Comparison of ENCODE assay signal across 12 cellular contexts in genomic region chr4:120446051-120446567, GRCh38.
DNase-seq lines count a peak whose midpoint lies in the region; ATAC-seq and TF ChIP-seq lines count a peak whose summit lies in the region.
"Had no signal": no experiment of that assay in that cellular context is flagged by ENCODE, and none has a peak within 500 bp of the region (broad histone marks: within the 10 kb centered on the region; RNA-seq: fewer than 3 reads in every experiment).

No MANE protein-coding gene starts in this region.

- WGBS in stomach, 5 donors, result 69 to 89% (median 75%) methylated on average over 1 of the region's 1 CpG

- TF ChIP-seq CTCF in stomach (IDR thresholded peaks at IDR 0.05), result no peak
- no peak for TF ChIP-seq CTCF in Calu3 (IDR thresholded peaks at IDR 0.05; ENCODE audit: unreplicated experiment)

- BruUV-seq in Calu3 (replicated peaks; lab: Mats Ljungman, UMichigan), result no TSS peak

- peak; percentile 93 for ATAC-seq in GM18873 (IDR thresholded peaks at IDR 0.05; ENCODE audit: low FRiP score, unreplicated experiment)
- peak; percentile 93 for ATAC-seq in GM21576 (IDR thresholded peaks at IDR 0.05; ENCODE audit: unreplicated experiment)
- ATAC-seq in HG03103 (IDR thresholded peaks at IDR 0.05; ENCODE audit: low read depth, unreplicated experiment), result peak; percentile 90

- H3K27ac ChIP-seq in stomach, result no peak overlapping the region
- H3K27ac ChIP-seq: ascending aorta, neutrophil had no signal

- H3K9me3 ChIP-seq in stomach, result no peaks in the 10 kb centered on the region
- H3K9me3 ChIP-seq: ascending aorta, neutrophil had no signal

- H3K4me3 ChIP-seq in stomach, result no peak overlapping the region
- H3K4me3 ChIP-seq: ascending aorta had no signal

- TF ChIP-seq POLR2A in stomach (IDR thresholded peaks at IDR 0.05), result no peak

- no peaks in the 10 kb centered on the region for H3K27me3 Mint-ChIP-seq in activated T-helper 2 cell treated with anti-CD3 and anti-CD28 coated beads, Interferon-gamma antibody, Interleukin-2, Interleukin-4, amounts not matched to agents 10 μg/mL and 5 μg/mL and 100 μg/mL, durations not matched to agents 14 hours and 24 hours and 36 hours (ENCODE audit: low read depth)
- H3K27me3 Mint-ChIP-seq in Calu3 (ENCODE audit: unreplicated experiment), result no peaks in the 10 kb centered on the region
- H3K27me3 Mint-ChIP-seq: activated CD4-positive, alpha-beta memory T cell treated with anti-CD3 and anti-CD28 coated beads, Interleukin-2, amount 10 ng/mL, durations not matched to agents 7 days and 5 days had no signal

- H3K36me3 ChIP-seq in stomach, result no peaks in the 10 kb centered on the region
- H3K36me3 ChIP-seq: ascending aorta, neutrophil had no signal

- TF ChIP-seq EP300 in stomach (IDR thresholded peaks at IDR 0.05), result no peak

- peak overlapping the region; percentile 13 for H3K27ac Mint-ChIP-seq in activated T-helper 2 cell treated with anti-CD3 and anti-CD28 coated beads, Interferon-gamma antibody, Interleukin-2, Interleukin-4, amounts not matched to agents 10 μg/mL and 5 μg/mL and 100 μg/mL, durations not matched to agents 14 hours and 24 hours and 36 hours
- H3K27ac Mint-ChIP-seq in Calu3 (ENCODE audit: unreplicated experiment), result no peak overlapping the region
- H3K27ac Mint-ChIP-seq: activated CD4-positive, alpha-beta memory T cell treated with anti-CD3 and anti-CD28 coated beads, Interleukin-2, amount 10 ng/mL, durations not matched to agents 7 days and 5 days had no signal

- CTCF ChIA-PET in Calu3 (lab: Charles Lee), result no interaction called here

- peaks cover 4% of the 10 kb centered on the region for H3K4me1 Mint-ChIP-seq in activated T-helper 2 cell treated with anti-CD3 and anti-CD28 coated beads, Interferon-gamma antibody, Interleukin-2, Interleukin-4, amounts not matched to agents 10 μg/mL and 5 μg/mL and 100 μg/mL, durations not matched to agents 14 hours and 24 hours and 36 hours (ENCODE audit: low read depth)
- no peaks in the 10 kb centered on the region for H3K4me1 Mint-ChIP-seq in Calu3 (ENCODE audit: low read depth, unreplicated experiment)

- intact Hi-C loops in activated T-helper 2 cell treated with anti-CD3 and anti-CD28 coated beads, Interferon-gamma antibody, Interleukin-2, Interleukin-4, amounts not matched to agents 10 μg/mL and 5 μg/mL and 100 μg/mL, durations not matched to agents 14 hours and 24 hours and 36 hours (cut with micrococcal nuclease), result no loop called here
- intact Hi-C loops in stomach (cut with DNase I; ENCODE audit: low total_unique reads) (no loop called here), Calu3 (cut with micrococcal nuclease; ENCODE audit: unreplicated experiment) (no loop called here)

- no peak for DNase-seq in activated T-helper 2 cell treated with anti-CD3 and anti-CD28 coated beads, Interferon-gamma antibody, Interleukin-2, Interleukin-4, amounts not matched to agents 10 μg/mL and 5 μg/mL and 100 μg/mL, durations not matched to agents 14 hours and 24 hours and 36 hours (ENCODE audit: low spot score)
- DNase-seq in NCI-H69 (lab: John Stamatoyannopoulos, UW) (no peak), stomach (no peak), Calu3 (no peak), HT-29 (ENCODE audit: low spot score) (no peak)
- DNase-seq: activated CD4-positive, alpha-beta memory T cell treated with anti-CD3 and anti-CD28 coated beads, Interleukin-2, amount 10 ng/mL, durations not matched to agents 7 days and 5 days; NCI-H446 had no signal

- H3K27me3 ChIP-seq in stomach, result no peaks in the 10 kb centered on the region
- H3K27me3 ChIP-seq: ascending aorta, neutrophil had no signal

- H3K9me3 Mint-ChIP-seq in activated T-helper 2 cell treated with anti-CD3 and anti-CD28 coated beads, Interferon-gamma antibody, Interleukin-2, Interleukin-4, amounts not matched to agents 10 μg/mL and 5 μg/mL and 100 μg/mL, durations not matched to agents 14 hours and 24 hours and 36 hours, result no peaks in the 10 kb centered on the region
- no peaks in the 10 kb centered on the region for H3K9me3 Mint-ChIP-seq in Calu3 (ENCODE audit: low read depth, unreplicated experiment)
- H3K9me3 Mint-ChIP-seq: activated CD4-positive, alpha-beta memory T cell treated with anti-CD3 and anti-CD28 coated beads, Interleukin-2, amount 10 ng/mL, durations not matched to agents 7 days and 5 days had no signal

- H3K4me3 Mint-ChIP-seq in activated T-helper 2 cell treated with anti-CD3 and anti-CD28 coated beads, Interferon-gamma antibody, Interleukin-2, Interleukin-4, amounts not matched to agents 10 μg/mL and 5 μg/mL and 100 μg/mL, durations not matched to agents 14 hours and 24 hours and 36 hours (ENCODE audit: low read depth), result no peak overlapping the region
- no peak overlapping the region for H3K4me3 Mint-ChIP-seq in Calu3 (ENCODE audit: low read depth, unreplicated experiment)
- H3K4me3 Mint-ChIP-seq: activated CD4-positive, alpha-beta memory T cell treated with anti-CD3 and anti-CD28 coated beads, Interleukin-2, amount 10 ng/mL, durations not matched to agents 7 days and 5 days had no signal

- no peaks in the 10 kb centered on the region for H3K4me1 ChIP-seq in stomach
- H3K4me1 ChIP-seq: ascending aorta had no signal

- H3K36me3 Mint-ChIP-seq in activated T-helper 2 cell treated with anti-CD3 and anti-CD28 coated beads, Interferon-gamma antibody, Interleukin-2, Interleukin-4, amounts not matched to agents 10 μg/mL and 5 μg/mL and 100 μg/mL, durations not matched to agents 14 hours and 24 hours and 36 hours (ENCODE audit: low read depth), result no peaks in the 10 kb centered on the region
- no peaks in the 10 kb centered on the region for H3K36me3 Mint-ChIP-seq in Calu3 (ENCODE audit: insufficient read depth, unreplicated experiment)
